In the genomic region with DNA sequence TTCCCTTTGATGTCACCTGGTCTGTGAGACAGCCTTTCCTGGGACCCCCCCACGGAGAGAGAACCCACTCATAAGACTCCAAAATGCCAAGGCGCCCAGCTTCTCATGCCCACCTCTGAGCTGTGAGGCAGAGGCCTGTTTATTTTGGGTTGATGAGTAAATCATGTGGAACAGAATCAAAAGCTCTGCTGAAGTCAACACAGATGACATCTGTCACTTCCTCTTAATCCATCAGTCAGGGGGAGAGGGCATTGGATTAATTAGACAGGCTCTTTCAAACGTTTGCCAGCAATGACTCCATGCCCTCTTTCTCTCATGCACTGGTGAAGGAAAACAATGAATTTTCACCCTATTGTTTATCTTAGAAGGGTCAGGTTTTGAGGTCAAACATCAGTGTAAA, we compare ENCODE assay signal across 16 cellular contexts.
A peak's percentile ranks its signal among the peaks of the same experiment; 100 is the strongest.
DNase-seq lines count a peak whose midpoint lies in the region; ATAC-seq and TF ChIP-seq lines count a peak whose summit lies in the region.
"Had no signal": no experiment of that assay in that cellular context is flagged by ENCODE, and none has a peak within 500 bp of the region (broad histone marks: within the 10 kb centered on the region; RNA-seq: fewer than 3 reads in every experiment).

No MANE protein-coding gene starts in this region.

- H3K9me3 Mint-ChIP-seq in stimulated activated effector memory CD8-positive, alpha-beta T cell treated with anti-CD3 and anti-CD28 coated beads, Interleukin-12 subunit alpha, Interleukin-12 subunit beta, amount 100 ng/mL, for 72 hours, result no peaks in the 10 kb centered on the region
- H3K9me3 Mint-ChIP-seq: naive thymus-derived CD4-positive, alpha-beta T cell; T-helper 1 cell treated with Interleukin-12 subunit alpha and Interleukin-12 subunit beta and Interleukin-4 antibody, amounts not matched to agents 30 μg/mL and 1 μg/mL, for 36 hours had no signal

- intact Hi-C loops in upper lobe of right lung (cut with DNase I), result no loop called here

- H3K27ac ChIP-seq in upper lobe of right lung, result no peak overlapping the region
- H3K27ac ChIP-seq: esophagus muscularis mucosa had no signal

- no peak overlapping the region for H3K4me3 Mint-ChIP-seq in stimulated activated effector memory CD8-positive, alpha-beta T cell treated with anti-CD3 and anti-CD28 coated beads, Interleukin-12 subunit alpha, Interleukin-12 subunit beta, amount 100 ng/mL, for 72 hours
- H3K4me3 Mint-ChIP-seq: naive thymus-derived CD4-positive, alpha-beta T cell; T-helper 1 cell treated with Interleukin-12 subunit alpha and Interleukin-12 subunit beta and Interleukin-4 antibody, amounts not matched to agents 30 μg/mL and 1 μg/mL, for 36 hours had no signal

- peak; percentile 63 for ATAC-seq in left lobe of liver
- peak; percentile 32 for ATAC-seq in upper lobe of right lung
- no peak for ATAC-seq in stimulated activated effector memory CD8-positive, alpha-beta T cell treated with anti-CD3 and anti-CD28 coated beads, Interleukin-12 subunit alpha, Interleukin-12 subunit beta, amount 100 ng/mL, for 72 hours
- ATAC-seq in HG02938 (IDR thresholded peaks at IDR 0.05; ENCODE audit: unreplicated experiment), result no peak
- ATAC-seq: left colon; naive thymus-derived CD4-positive, alpha-beta T cell had no signal

- no peaks in the 10 kb centered on the region for H3K9me3 ChIP-seq in upper lobe of right lung
- H3K9me3 ChIP-seq: esophagus muscularis mucosa had no signal

- H3K36me3 ChIP-seq in upper lobe of right lung, result no peaks in the 10 kb centered on the region
- H3K36me3 ChIP-seq: esophagus muscularis mucosa had no signal

- no peak for TF ChIP-seq CTCF in upper lobe of right lung (IDR thresholded peaks at IDR 0.05)

- no peaks in the 10 kb centered on the region for H3K27me3 ChIP-seq in upper lobe of right lung
- H3K27me3 ChIP-seq: esophagus muscularis mucosa had no signal

- H3K4me1 ChIP-seq in upper lobe of right lung, result peaks cover 11% of the 10 kb centered on the region

- no peaks in the 10 kb centered on the region for H3K4me1 Mint-ChIP-seq in stimulated activated effector memory CD8-positive, alpha-beta T cell treated with anti-CD3 and anti-CD28 coated beads, Interleukin-12 subunit alpha, Interleukin-12 subunit beta, amount 100 ng/mL, for 72 hours

- H3K4me3 ChIP-seq in upper lobe of right lung, result no peak overlapping the region
- H3K4me3 ChIP-seq: esophagus muscularis mucosa had no signal

- no peak overlapping the region for H3K27ac Mint-ChIP-seq in stimulated activated effector memory CD8-positive, alpha-beta T cell treated with anti-CD3 and anti-CD28 coated beads, Interleukin-12 subunit alpha, Interleukin-12 subunit beta, amount 100 ng/mL, for 72 hours
- H3K27ac Mint-ChIP-seq: T-helper 1 cell treated with Interleukin-12 subunit alpha and Interleukin-12 subunit beta and Interleukin-4 antibody, amounts not matched to agents 30 μg/mL and 1 μg/mL, for 36 hours had no signal

- DNase-seq in NCI-H510A treated with DMSO at 0.1 percent for 48 hours (lab: John Stamatoyannopoulos, UW), result peak; percentile 43
- DNase-seq in NCI-H510A (lab: John Stamatoyannopoulos, UW), result no peak
- DNase-seq in NCI-H69 (lab: John Stamatoyannopoulos, UW), result peak; percentile 78
- DNase-seq in left lobe of liver (ENCODE audit: low spot score), result peak; percentile 45
- no peak for DNase-seq in upper lobe of right lung
- no peak for DNase-seq in stimulated activated effector memory CD8-positive, alpha-beta T cell treated with anti-CD3 and anti-CD28 coated beads, Interleukin-12 subunit alpha, Interleukin-12 subunit beta, amount 100 ng/mL, for 72 hours (ENCODE audit: low spot score in 2 of 2)
- DNase-seq in SHP77 treated with DMSO at 0.1 percent for 48 hours (lab: John Stamatoyannopoulos, UW), result no peak
- DNase-seq: activated CD4-positive, alpha-beta T cell treated with anti-CD3 and anti-CD28 coated beads, Interleukin-2, amount 50 U/mL, for 48 hours; amygdala; hypothalamus; left colon; naive thymus-derived CD4-positive, alpha-beta T cell; NCI-H1930 had no signal

- no peaks in the 10 kb centered on the region for H3K36me3 Mint-ChIP-seq in stimulated activated effector memory CD8-positive, alpha-beta T cell treated with anti-CD3 and anti-CD28 coated beads, Interleukin-12 subunit alpha, Interleukin-12 subunit beta, amount 100 ng/mL, for 72 hours
- H3K36me3 Mint-ChIP-seq: naive thymus-derived CD4-positive, alpha-beta T cell had no signal

Comparison
In these comparisons a context has a peak if more than half of its experiments do, and no peak if none do; other contexts are left out.
1. DNase-seq: peak in NCI-H510A treated with DMSO at 0.1 percent for 48 hours (single experiment), NCI-H69 (single experiment) and left lobe of liver (single experiment); none in NCI-H510A (single experiment), upper lobe of right lung (single experiment), stimulated activated effector memory CD8-positive, alpha-beta T cell treated with anti-CD3 and anti-CD28 coated beads, Interleukin-12 subunit alpha, Interleukin-12 subunit beta, amount 100 ng/mL, for 72 hours (0 of 2) and SHP77 treated with DMSO at 0.1 percent for 48 hours (single experiment).
2. ATAC-seq: peak in left lobe of liver (single experiment) and upper lobe of right lung (single experiment); none in stimulated activated effector memory CD8-positive, alpha-beta T cell treated with anti-CD3 and anti-CD28 coated beads, Interleukin-12 subunit alpha, Interleukin-12 subunit beta, amount 100 ng/mL, for 72 hours (single experiment) and HG02938 (single experiment).